In genomic region chr6:75266716-75267291, GRCh38 we compare ENCODE assay signal across 8 cellular contexts. TPM values are rescaled to one million over a fixed set of nuclear protein-coding genes. Genes with fewer than 3 reads are reported as not detected.
A peak's percentile ranks its signal among the peaks of the same experiment; 100 is the strongest.
DNase-seq lines count a peak whose midpoint lies in the region; ATAC-seq and TF ChIP-seq lines count a peak whose summit lies in the region.

No MANE protein-coding gene starts in this region.

- ATAC-seq in GM18861 (IDR thresholded peaks at IDR 0.05; ENCODE audit: unreplicated experiment) (peak; percentile 77), HG03060 (IDR thresholded peaks at IDR 0.05; ENCODE audit: low read depth, unreplicated experiment) (peak; percentile 69), left lobe of liver (peak; percentile 83)

- no peaks in the 10 kb centered on the region for H3K27me3 Mint-ChIP-seq in CD4-positive, alpha-beta memory T cell

- H3K4me3 ChIP-seq in CD4-positive, alpha-beta memory T cell (ENCODE audit: low read length in 2 of 2), result no peak overlapping the region
- no peak overlapping the region for H3K4me3 ChIP-seq in cardiac fibroblast (replicated peaks in 1 of 2; ENCODE audit: low read depth in 2 of 2, low read length in 2 of 2)

- peaks cover 29 to 48% (median 39%) of the 10 kb centered on the region in 4 donors for H3K4me1 Mint-ChIP-seq in CD4-positive, alpha-beta memory T cell

- H3K36me3 ChIP-seq in CD4-positive, alpha-beta memory T cell (ENCODE audit: insufficient read depth, low read length), result peaks cover 17% of the 10 kb centered on the region

- CTCF ChIA-PET in CD4-positive, alpha-beta memory T cell (lab: Charles Lee; ENCODE audit: partially characterized antibody), result interaction anchor here (0.9 to 3.1 kb wide), 20 partner anchors 8 to 289 kb away, joined by 3 to 22 read pairs (median 5); partner anchors contain the start of genes COX7A2 and TMEM30A

- intact Hi-C loops in CD4-positive, alpha-beta memory T cell (cut with micrococcal nuclease), result loop anchor here (1.0 to 2.0 kb wide), 3 partner anchors 18 to 259 kb away; partner anchors contain the start of gene TMEM30A

- H3K27ac ChIP-seq in CD4-positive, alpha-beta memory T cell (ENCODE audit: low read depth, low read length), result no peak overlapping the region

- peaks cover 15% of the 10 kb centered on the region for H3K4me1 ChIP-seq in CD4-positive, alpha-beta memory T cell (ENCODE audit: insufficient read depth, low read length)

- peaks cover 12 to 35% of the 10 kb centered on the region in 2 donors for H3K36me3 Mint-ChIP-seq in CD4-positive, alpha-beta memory T cell

- H3K9me3 ChIP-seq in CD4-positive, alpha-beta memory T cell (ENCODE audit: control insufficient read depth in 1 of 2, low read length in 2 of 2), result no peaks in the 10 kb centered on the region

- no peaks in the 10 kb centered on the region for H3K9me3 Mint-ChIP-seq in CD4-positive, alpha-beta memory T cell

- POLR2A ChIA-PET in CD4-positive, alpha-beta memory T cell (lab: Charles Lee; ENCODE audit: partially characterized antibody), result interaction anchor here (0.9 to 1.7 kb wide), 3 partner anchors 18 to 336 kb away, joined by 3 to 4 read pairs (median 3); partner anchors contain the start of gene COX7A2

- no peak overlapping the region for H3K27ac Mint-ChIP-seq in CD4-positive, alpha-beta memory T cell

- peak in 4 of 5 donors; percentile 41 to 43 (median 41) for DNase-seq in CD4-positive, alpha-beta memory T cell
- DNase-seq in NCI-H526 (lab: John Stamatoyannopoulos, UW) (peak; percentile 36 to 53), cardiac fibroblast (ENCODE audit: low read depth in 2 of 2) (peak; percentile 75 to 79), left lobe of liver (ENCODE audit: low spot score) (no peak), NCI-H1930 (lab: John Stamatoyannopoulos, UW) (no peak)
- no peak for DNase-seq in activated effector memory CD4-positive, alpha-beta T cell treated with anti-CD3 and anti-CD28 coated beads, Interleukin-2, amount 50 U/mL, for 16 hours

- peak; percentile 75 for TF ChIP-seq CTCF in cardiac fibroblast (IDR thresholded peaks at IDR 0.05; ENCODE audit: low read depth, low read length)

- H3K4me3 Mint-ChIP-seq in CD4-positive, alpha-beta memory T cell, result no peak overlapping the region

- H3K27me3 ChIP-seq in CD4-positive, alpha-beta memory T cell (ENCODE audit: insufficient read depth, low read length), result no peaks in the 10 kb centered on the region

RNA-seq across cellular contexts. Expression of gene TMEM30A, which starts 17.8 kb away (rescaled TPM):
- 10 to 100 TPM; 73.6 to 78.3 TPM for total RNA-seq in CD4-positive, alpha-beta memory T cell
- 10 to 100 TPM; 44.7 to 56.5 TPM for polyA plus RNA-seq in CD4-positive, alpha-beta memory T cell
- total RNA-seq in left lobe of liver, result 57.0 TPM

RNA-seq across cellular contexts. Expression of gene COX7A2, which starts 23.2 kb away (rescaled TPM):
- total RNA-seq in CD4-positive, alpha-beta memory T cell, result 100 to 1,000 TPM; 188 to 201 TPM
- 1,000 to 10,000 TPM in 1 of 2 donors, 100 to 1,000 TPM in 1; 809 to 1,007 TPM for polyA plus RNA-seq in CD4-positive, alpha-beta memory T cell
- 183 TPM for total RNA-seq in left lobe of liver

Comparison
In these comparisons a context has a peak if more than half of its experiments do, and no peak if none do; other contexts are left out.
1. DNase-seq: peak in CD4-positive, alpha-beta memory T cell (4 of 5), NCI-H526 (2 of 2) and cardiac fibroblast (2 of 2); none in left lobe of liver (single experiment), NCI-H1930 (0 of 2) and activated effector memory CD4-positive, alpha-beta T cell treated with anti-CD3 and anti-CD28 coated beads, Interleukin-2, amount 50 U/mL, for 16 hours (single experiment).
2. Peak in every context shown above with its lines, with median percentiles within 50 percentile points of each other: ATAC-seq.